In the genomic region with DNA sequence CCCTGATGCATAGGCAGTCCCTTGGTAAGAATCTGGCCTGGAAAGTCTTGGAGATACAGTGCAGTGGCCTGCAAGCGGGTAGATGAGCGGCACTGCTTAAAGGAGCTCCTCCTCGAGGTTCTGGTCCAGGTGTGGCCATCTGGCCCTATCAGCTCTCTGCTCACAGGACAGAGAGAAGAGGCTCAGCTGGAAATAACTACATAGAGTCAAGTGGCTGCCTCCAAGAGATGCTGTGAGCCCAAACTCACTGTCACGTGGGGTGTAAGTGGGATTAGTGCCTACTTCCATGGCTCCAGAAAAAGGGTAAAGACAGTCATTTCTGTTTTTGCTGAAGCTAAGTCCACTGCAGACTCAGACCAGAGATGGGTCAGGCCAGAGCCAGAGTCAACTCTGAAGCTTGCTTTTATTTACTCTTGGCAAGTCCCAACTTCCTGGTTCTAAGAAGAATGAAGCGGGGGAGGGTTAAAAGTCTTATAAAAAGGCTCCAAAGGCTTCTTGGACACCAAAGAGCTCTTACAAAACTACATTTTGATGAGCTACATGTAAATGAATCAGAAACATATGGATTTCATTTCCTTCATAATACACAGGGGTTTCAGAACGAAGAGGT, we compare ENCODE assay signal across 11 cellular contexts.
DNase-seq lines count a peak whose midpoint lies in the region; ATAC-seq, FAIRE-seq and TF ChIP-seq lines count a peak whose summit lies in the region.
"Had no signal": no experiment of that assay in that cellular context is flagged by ENCODE, and none has a peak within 500 bp of the region (broad histone marks: within the 10 kb centered on the region; RNA-seq: fewer than 3 reads in every experiment).

No MANE protein-coding gene starts in this region.

- peaks cover 51% of the 10 kb centered on the region for H3K4me1 ChIP-seq in GM23248 (ENCODE audit: insufficient read depth)
- peaks cover 7 to 11% of the 10 kb centered on the region in 2 donors for H3K4me1 ChIP-seq in small intestine (ENCODE audit: control insufficient read depth in 2 of 2, insufficient read depth in 1 of 2, low read depth in 1 of 2, low read length in 1 of 2)
- H3K4me1 ChIP-seq in mesendoderm (ENCODE audit: control insufficient read depth, low read depth, low read length): peaks cover 5% of the 10 kb centered on the region

- no peaks in the 10 kb centered on the region for H4K20me1 ChIP-seq in GM23248 (ENCODE audit: insufficient read depth)

- H3K23ac ChIP-seq in mesendoderm (ENCODE audit: low read length): no peak overlapping the region

- H3K4me3 Mint-ChIP-seq in glutamatergic neuron (ENCODE audit: unreplicated experiment): no peak overlapping the region

- peak overlapping the region; percentile 61 for H3K4me3 ChIP-seq in GM23248
- H3K4me3 ChIP-seq in brain microvascular endothelial cell (ENCODE audit: low read depth, low read length): no peak overlapping the region
- no peak overlapping the region for H3K4me3 ChIP-seq in small intestine (ENCODE audit: low read depth in 1 of 2, low read length in 2 of 2)
- H3K4me3 ChIP-seq in mesendoderm (ENCODE audit: low read length): no peak overlapping the region

- H4K8ac ChIP-seq in mesendoderm (ENCODE audit: low read depth, low read length): no peak overlapping the region

- H2BK120ac ChIP-seq in mesendoderm (ENCODE audit: low read depth, low read length): no peak overlapping the region

- H2AK5ac ChIP-seq in mesendoderm (ENCODE audit: low read length): no peak overlapping the region

- H3K27ac ChIP-seq in GM23248 (peak overlapping the region; percentile 98), brain microvascular endothelial cell (peak overlapping the region; percentile 10), small intestine (ENCODE audit: low read depth in 1 of 2, low read length in 1 of 2) (peak overlapping the region in 1 of 2 donors; percentile 71), mesendoderm (ENCODE audit: low read depth, low read length) (no peak overlapping the region)

- H3K79me2 ChIP-seq in GM23248 (ENCODE audit: insufficient read depth) (peaks cover 83% of the 10 kb centered on the region), mesendoderm (ENCODE audit: control insufficient read depth, insufficient read depth, low read length) (no peaks in the 10 kb centered on the region)

- H3K9ac ChIP-seq in GM23248 (peak overlapping the region; percentile 80), mesendoderm (ENCODE audit: low read length) (no peak overlapping the region)

- no peak overlapping the region for H2BK5ac ChIP-seq in mesendoderm (ENCODE audit: low read length)

- H3K4me1 Mint-ChIP-seq in glutamatergic neuron (ENCODE audit: low read depth, unreplicated experiment): peaks cover 24% of the 10 kb centered on the region

- intact Hi-C loops in left cardiac atrium (cut with DNase I): no loop called here

- H2BK15ac ChIP-seq in mesendoderm (replicated peaks; ENCODE audit: low read depth): no peak overlapping the region

- H3K79me1 ChIP-seq in mesendoderm (ENCODE audit: low read length): no peaks in the 10 kb centered on the region

- in situ Hi-C loops in GM23248 (cut with MboI): no loop called here
- in situ Hi-C loops in brain microvascular endothelial cell (cut with HindIII; ENCODE audit: low pct_ligation_motif_present, low sequenced_read_pairs): no loop called here

- FAIRE-seq in small intestine (lab: Jason Lieb, UNC) (no peak), H54 (lab: Jason Lieb, UNC) (no peak)

- no peak overlapping the region for H3K18ac ChIP-seq in mesendoderm (ENCODE audit: low read length)

- H3K9me3 Mint-ChIP-seq in glutamatergic neuron (ENCODE audit: unreplicated experiment): no peaks in the 10 kb centered on the region

- no peak for TF ChIP-seq POLR2A in H54 (IDR thresholded peaks at IDR 0.05; ENCODE audit: low read depth, low read length)

- DNase-seq in GM23248: peak; percentile 97
- DNase-seq in brain microvascular endothelial cell: peak; percentile 34
- DNase-seq in left cardiac atrium: no peak
- DNase-seq in small intestine: peak; percentile 53
- DNase-seq in mesendoderm: no peak
- DNase-seq in H54 (ENCODE audit: insufficient read length, low spot score): no peak
- DNase-seq in glutamatergic neuron: no peak
- DNase-seq: activated naive CD4-positive, alpha-beta T cell treated with anti-CD3 and anti-CD28 coated beads, Interleukin-2, amount 50 U/mL, for 16 hours; DND-41; NCI-H526 treated with DMSO at 0.1 percent for 48 hours had no signal

- WGBS in GM23248 (ENCODE audit: low coverage in 1 of 2, low lambda C conversion rate in 2 of 2, missing lambda C conversion rate in 2 of 2), 2 experiments: 0 to 1% methylated on average over 6 of the region's 6 CpGs
- 39 to 45% (median 41%) methylated on average over 6 of the region's 6 CpGs for WGBS in small intestine, 3 donors
- WGBS in mesendoderm (ENCODE audit: extremely low coverage, insufficient coverage, low lambda C conversion rate): no CpG with 5 or more reads among the region's 6 CpGs

- H3K9me2 ChIP-seq in GM23248 (ENCODE audit: insufficient read depth): no peaks in the 10 kb centered on the region

- TF ChIP-seq CTCF in brain microvascular endothelial cell (IDR thresholded peaks at IDR 0.05; ENCODE audit: low read depth, low read length, missing control alignments) (no peak), glutamatergic neuron (IDR thresholded peaks at IDR 0.05; ENCODE audit: partially characterized antibody, unreplicated experiment) (no peak)

- peak overlapping the region; percentile 46 for H2AFZ ChIP-seq in GM23248

- no peaks in the 10 kb centered on the region for H3K9me3 ChIP-seq in GM23248 (ENCODE audit: low read depth)
- no peaks in the 10 kb centered on the region for H3K9me3 ChIP-seq in small intestine (ENCODE audit: control insufficient read depth, low read depth)

- H3F3A ChIP-seq in GM23248 (ENCODE audit: insufficient read depth): peaks cover 54% of the 10 kb centered on the region

- H3K27ac Mint-ChIP-seq in glutamatergic neuron (ENCODE audit: unreplicated experiment): no peak overlapping the region

- ATAC-seq in left cardiac atrium (peak; percentile 60 to 69), GM19463 (IDR thresholded peaks at IDR 0.05; ENCODE audit: unreplicated experiment) (no peak)

- H3K56ac ChIP-seq in mesendoderm (ENCODE audit: low read length): no peak overlapping the region

- no peaks in the 10 kb centered on the region for H3K36me3 Mint-ChIP-seq in glutamatergic neuron (ENCODE audit: unreplicated experiment)

- no peaks in the 10 kb centered on the region for H3K27me3 Mint-ChIP-seq in glutamatergic neuron (ENCODE audit: unreplicated experiment)

- H4K5ac ChIP-seq in mesendoderm (ENCODE audit: low read length): no peak overlapping the region

- no peaks in the 10 kb centered on the region for H3K27me3 ChIP-seq in GM23248 (replicated peaks; ENCODE audit: insufficient read depth)
- no peaks in the 10 kb centered on the region for H3K27me3 ChIP-seq in brain microvascular endothelial cell (replicated peaks)
- H3K27me3 ChIP-seq in small intestine (ENCODE audit: control insufficient read depth in 2 of 2, insufficient read depth in 2 of 2, low read length in 2 of 2): no peaks in the 10 kb centered on the region
- no peaks in the 10 kb centered on the region for H3K27me3 ChIP-seq in mesendoderm (ENCODE audit: insufficient read depth, low read length, poor library complexity)

- H3K36me3 ChIP-seq in GM23248 (ENCODE audit: low read depth) (no peaks in the 10 kb centered on the region), brain microvascular endothelial cell (replicated peaks) (no peaks in the 10 kb centered on the region), small intestine (ENCODE audit: control insufficient read depth in 2 of 2, insufficient read depth in 2 of 2, low read length in 2 of 2) (no peaks in the 10 kb centered on the region), mesendoderm (ENCODE audit: control insufficient read depth, insufficient read depth, low read length) (no peaks in the 10 kb centered on the region)

- no peak overlapping the region for H3K4ac ChIP-seq in mesendoderm (ENCODE audit: low read depth, low read length)

- peak overlapping the region; percentile 91 for H3K4me2 ChIP-seq in GM23248 (ENCODE audit: unreplicated experiment)
- no peak overlapping the region for H3K4me2 ChIP-seq in mesendoderm (ENCODE audit: low read length)

Comparison
In these comparisons a context has a peak if more than half of its experiments do, and no peak if none do; other contexts are left out.
1. DNase-seq: peak in GM23248 (single experiment), brain microvascular endothelial cell (single experiment) and small intestine (single experiment); none in left cardiac atrium (single experiment), mesendoderm (single experiment), H54 (single experiment) and glutamatergic neuron (single experiment).